Comparison of ENCODE assay signal across 1 cellular context in genomic region chr6:69796081-69796626, GRCh38.
TF ChIP-seq lines count a peak whose summit lies in the region.

No MANE protein-coding gene starts in this region.

TF ChIP-seq in GM12878, 131 proteins besides CTCF, POLR2A, EP300 and RAD21 (continued from another document):
- TF ChIP-seq, protein P1, sequence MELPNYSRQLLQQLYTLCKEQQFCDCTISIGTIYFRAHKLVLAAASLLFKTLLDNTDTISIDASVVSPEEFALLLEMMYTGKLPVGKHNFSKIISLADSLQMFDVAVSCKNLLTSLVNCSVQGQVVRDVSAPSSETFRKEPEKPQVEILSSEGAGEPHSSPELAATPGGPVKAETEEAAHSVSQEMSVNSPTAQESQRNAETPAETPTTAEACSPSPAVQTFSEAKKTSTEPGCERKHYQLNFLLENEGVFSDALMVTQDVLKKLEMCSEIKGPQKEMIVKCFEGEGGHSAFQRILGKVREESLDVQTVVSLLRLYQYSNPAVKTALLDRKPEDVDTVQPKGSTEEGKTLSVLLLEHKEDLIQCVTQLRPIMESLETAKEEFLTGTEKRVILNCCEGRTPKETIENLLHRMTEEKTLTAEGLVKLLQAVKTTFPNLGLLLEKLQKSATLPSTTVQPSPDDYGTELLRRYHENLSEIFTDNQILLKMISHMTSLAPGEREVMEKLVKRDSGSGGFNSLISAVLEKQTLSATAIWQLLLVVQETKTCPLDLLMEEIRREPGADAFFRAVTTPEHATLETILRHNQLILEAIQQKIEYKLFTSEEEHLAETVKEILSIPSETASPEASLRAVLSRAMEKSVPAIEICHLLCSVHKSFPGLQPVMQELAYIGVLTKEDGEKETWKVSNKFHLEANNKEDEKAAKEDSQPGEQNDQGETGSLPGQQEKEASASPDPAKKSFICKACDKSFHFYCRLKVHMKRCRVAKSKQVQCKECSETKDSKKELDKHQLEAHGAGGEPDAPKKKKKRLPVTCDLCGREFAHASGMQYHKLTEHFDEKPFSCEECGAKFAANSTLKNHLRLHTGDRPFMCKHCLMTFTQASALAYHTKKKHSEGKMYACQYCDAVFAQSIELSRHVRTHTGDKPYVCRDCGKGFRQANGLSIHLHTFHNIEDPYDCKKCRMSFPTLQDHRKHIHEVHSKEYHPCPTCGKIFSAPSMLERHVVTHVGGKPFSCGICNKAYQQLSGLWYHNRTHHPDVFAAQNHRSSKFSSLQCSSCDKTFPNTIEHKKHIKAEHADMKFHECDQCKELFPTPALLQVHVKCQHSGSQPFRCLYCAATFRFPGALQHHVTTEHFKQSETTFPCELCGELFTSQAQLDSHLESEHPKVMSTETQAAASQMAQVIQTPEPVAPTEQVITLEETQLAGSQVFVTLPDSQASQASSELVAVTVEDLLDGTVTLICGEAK (IDR thresholded peaks at IDR 0.05; ENCODE audit: borderline replicate concordance) = no peak
- TF ChIP-seq REST (IDR thresholded peaks at IDR 0.05; ENCODE audit: low read depth, low read length) (no peak), MXI1 (IDR thresholded peaks at IDR 0.05; ENCODE audit: low read depth, low read length) (no peak), CREB1 (IDR thresholded peaks at IDR 0.05; ENCODE audit: low read depth) (peak; percentile 78), RBBP5 (conservative IDR thresholded peaks at IDR 0.05) (0 out of 2 replicates have a peak, but pooled peaks have one; percentile 26), DPF2 (IDR thresholded peaks at IDR 0.05) (no peak), RELA (IDR thresholded peaks at IDR 0.05; ENCODE audit: borderline replicate concordance, partially characterized antibody) (no peak), SMARCA5 (IDR thresholded peaks at IDR 0.05) (0 out of 2 replicates have a peak, but pooled peaks have one; percentile 46), SMAD1 (IDR thresholded peaks at IDR 0.05; ENCODE audit: low read depth, partially characterized antibody) (peak; percentile 19), ZNF687 (IDR thresholded peaks at IDR 0.05) (no peak), TCF7 (IDR thresholded peaks at IDR 0.05; ENCODE audit: borderline replicate concordance) (no peak), ATF7 (IDR thresholded peaks at IDR 0.05; ENCODE audit: low read depth) (0 out of 2 replicates have a peak, but pooled peaks have one; percentile 10), USF2 (IDR thresholded peaks at IDR 0.05; ENCODE audit: borderline replicate concordance, low read depth, low read length) (no peak), CHD1 (IDR thresholded peaks at IDR 0.05; ENCODE audit: low read depth, low read length) (peak; percentile 27; the same call in 1 of the 2 replicates), NBN (IDR thresholded peaks at IDR 0.05) (peak; percentile 28), HCFC1 (IDR thresholded peaks at IDR 0.05; ENCODE audit: low read length) (no peak), FOXK2 (IDR thresholded peaks at IDR 0.05) (no peak), PML (IDR thresholded peaks at IDR 0.05; ENCODE audit: low read length) (peak; percentile 21; the same call in 1 of the 2 replicates), POLR2AphosphoS2 (IDR thresholded peaks at IDR 0.05; ENCODE audit: low read depth, low read length) (0 out of 2 replicates have a peak, but pooled peaks have one; percentile 21), CHD2 (IDR thresholded peaks at IDR 0.05; ENCODE audit: borderline replicate concordance, low read depth, low read length) (no peak)
- TF ChIP-seq, protein P2, sequence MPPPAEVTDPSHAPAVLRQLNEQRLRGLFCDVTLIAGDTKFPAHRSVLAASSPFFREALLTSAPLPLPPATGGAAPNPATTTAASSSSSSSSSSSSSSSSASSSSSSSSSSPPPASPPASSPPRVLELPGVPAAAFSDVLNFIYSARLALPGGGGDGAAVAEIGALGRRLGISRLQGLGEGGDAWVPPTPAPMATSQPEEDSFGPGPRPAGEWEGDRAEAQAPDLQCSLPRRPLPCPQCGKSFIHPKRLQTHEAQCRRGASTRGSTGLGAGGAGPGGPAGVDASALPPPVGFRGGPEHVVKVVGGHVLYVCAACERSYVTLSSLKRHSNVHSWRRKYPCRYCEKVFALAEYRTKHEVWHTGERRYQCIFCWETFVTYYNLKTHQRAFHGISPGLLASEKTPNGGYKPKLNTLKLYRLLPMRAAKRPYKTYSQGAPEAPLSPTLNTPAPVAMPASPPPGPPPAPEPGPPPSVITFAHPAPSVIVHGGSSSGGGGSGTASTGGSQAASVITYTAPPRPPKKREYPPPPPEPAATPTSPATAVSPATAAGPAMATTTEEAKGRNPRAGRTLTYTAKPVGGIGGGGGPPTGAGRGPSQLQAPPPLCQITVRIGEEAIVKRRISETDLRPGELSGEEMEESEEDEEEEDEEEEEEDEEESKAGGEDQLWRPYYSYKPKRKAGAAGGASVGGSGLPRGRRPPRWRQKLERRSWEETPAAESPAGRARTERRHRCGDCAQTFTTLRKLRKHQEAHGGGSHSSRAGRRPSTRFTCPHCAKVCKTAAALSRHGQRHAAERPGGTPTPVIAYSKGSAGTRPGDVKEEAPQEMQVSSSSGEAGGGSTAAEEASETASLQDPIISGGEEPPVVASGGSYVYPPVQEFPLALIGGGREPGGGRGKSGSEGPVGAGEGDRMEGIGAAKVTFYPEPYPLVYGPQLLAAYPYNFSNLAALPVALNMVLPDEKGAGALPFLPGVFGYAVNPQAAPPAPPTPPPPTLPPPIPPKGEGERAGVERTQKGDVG (CRISPR knock-in tag; IDR thresholded peaks at IDR 0.05) = no peak
- TF ChIP-seq, protein P3, sequence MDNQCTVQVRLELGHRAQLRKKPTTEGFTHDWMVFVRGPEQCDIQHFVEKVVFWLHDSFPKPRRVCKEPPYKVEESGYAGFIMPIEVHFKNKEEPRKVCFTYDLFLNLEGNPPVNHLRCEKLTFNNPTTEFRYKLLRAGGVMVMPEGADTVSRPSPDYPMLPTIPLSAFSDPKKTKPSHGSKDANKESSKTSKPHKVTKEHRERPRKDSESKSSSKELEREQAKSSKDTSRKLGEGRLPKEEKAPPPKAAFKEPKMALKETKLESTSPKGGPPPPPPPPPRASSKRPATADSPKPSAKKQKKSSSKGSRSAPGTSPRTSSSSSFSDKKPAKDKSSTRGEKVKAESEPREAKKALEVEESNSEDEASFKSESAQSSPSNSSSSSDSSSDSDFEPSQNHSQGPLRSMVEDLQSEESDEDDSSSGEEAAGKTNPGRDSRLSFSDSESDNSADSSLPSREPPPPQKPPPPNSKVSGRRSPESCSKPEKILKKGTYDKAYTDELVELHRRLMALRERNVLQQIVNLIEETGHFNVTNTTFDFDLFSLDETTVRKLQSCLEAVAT (IDR thresholded peaks at IDR 0.05) = peak; percentile 45; the same call in 1 of the 2 replicates
- TF ChIP-seq, protein P4, sequence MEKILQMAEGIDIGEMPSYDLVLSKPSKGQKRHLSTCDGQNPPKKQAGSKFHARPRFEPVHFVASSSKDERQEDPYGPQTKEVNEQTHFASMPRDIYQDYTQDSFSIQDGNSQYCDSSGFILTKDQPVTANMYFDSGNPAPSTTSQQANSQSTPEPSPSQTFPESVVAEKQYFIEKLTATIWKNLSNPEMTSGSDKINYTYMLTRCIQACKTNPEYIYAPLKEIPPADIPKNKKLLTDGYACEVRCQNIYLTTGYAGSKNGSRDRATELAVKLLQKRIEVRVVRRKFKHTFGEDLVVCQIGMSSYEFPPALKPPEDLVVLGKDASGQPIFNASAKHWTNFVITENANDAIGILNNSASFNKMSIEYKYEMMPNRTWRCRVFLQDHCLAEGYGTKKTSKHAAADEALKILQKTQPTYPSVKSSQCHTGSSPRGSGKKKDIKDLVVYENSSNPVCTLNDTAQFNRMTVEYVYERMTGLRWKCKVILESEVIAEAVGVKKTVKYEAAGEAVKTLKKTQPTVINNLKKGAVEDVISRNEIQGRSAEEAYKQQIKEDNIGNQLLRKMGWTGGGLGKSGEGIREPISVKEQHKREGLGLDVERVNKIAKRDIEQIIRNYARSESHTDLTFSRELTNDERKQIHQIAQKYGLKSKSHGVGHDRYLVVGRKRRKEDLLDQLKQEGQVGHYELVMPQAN (conservative IDR thresholded peaks at IDR 0.05) = peak; percentile 54; the same call in 1 of the 2 replicates
- TF ChIP-seq, protein P5, sequence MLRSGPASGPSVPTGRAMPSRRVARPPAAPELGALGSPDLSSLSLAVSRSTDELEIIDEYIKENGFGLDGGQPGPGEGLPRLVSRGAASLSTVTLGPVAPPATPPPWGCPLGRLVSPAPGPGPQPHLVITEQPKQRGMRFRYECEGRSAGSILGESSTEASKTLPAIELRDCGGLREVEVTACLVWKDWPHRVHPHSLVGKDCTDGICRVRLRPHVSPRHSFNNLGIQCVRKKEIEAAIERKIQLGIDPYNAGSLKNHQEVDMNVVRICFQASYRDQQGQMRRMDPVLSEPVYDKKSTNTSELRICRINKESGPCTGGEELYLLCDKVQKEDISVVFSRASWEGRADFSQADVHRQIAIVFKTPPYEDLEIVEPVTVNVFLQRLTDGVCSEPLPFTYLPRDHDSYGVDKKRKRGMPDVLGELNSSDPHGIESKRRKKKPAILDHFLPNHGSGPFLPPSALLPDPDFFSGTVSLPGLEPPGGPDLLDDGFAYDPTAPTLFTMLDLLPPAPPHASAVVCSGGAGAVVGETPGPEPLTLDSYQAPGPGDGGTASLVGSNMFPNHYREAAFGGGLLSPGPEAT (IDR thresholded peaks at IDR 0.05; ENCODE audit: low read depth) = 0 out of 2 replicates have a peak, but pooled peaks have one; percentile 13
